In genomic region chr4:2085496-2085901, GRCh38 we compare ENCODE assay signal across 17 cellular contexts. TPM values are rescaled to one million over a fixed set of nuclear protein-coding genes. Genes with fewer than 3 reads are reported as not detected.
DNase-seq lines count a peak whose midpoint lies in the region; ATAC-seq and TF ChIP-seq lines count a peak whose summit lies in the region.
"Had no signal": no experiment of that assay in that cellular context is flagged by ENCODE, and none has a peak within 500 bp of the region (broad histone marks: within the 10 kb centered on the region; RNA-seq: fewer than 3 reads in every experiment).

No MANE protein-coding gene starts in this region.

- H3K36me3 ChIP-seq in colonic mucosa: no peaks in the 10 kb centered on the region

- H3K27ac ChIP-seq in colonic mucosa: no peak overlapping the region

- H3K9me3 Mint-ChIP-seq in natural killer cell: no peaks in the 10 kb centered on the region
- no peaks in the 10 kb centered on the region for H3K9me3 Mint-ChIP-seq in natural killer cell treated with Interleukin-12 subunit alpha and Interleukin-12 subunit beta and Interleukin-15 and Interleukin-18, amount 100 ng/mL, for 72 hours
- H3K9me3 Mint-ChIP-seq in osteocyte (ENCODE audit: unreplicated experiment): no peaks in the 10 kb centered on the region
- H3K9me3 Mint-ChIP-seq in endothelial cell (ENCODE audit: unreplicated experiment): no peaks in the 10 kb centered on the region
- H3K9me3 Mint-ChIP-seq: activated naive CD8-positive, alpha-beta T cell treated with anti-CD3 and anti-CD28 coated beads for 36 hours; CD4-positive, alpha-beta T cell; stimulated activated memory B cell treated with anti-CD40 and anti-IgM and Interleukin-4, amounts not matched to agents 10 μg/mL and 1 μg/mL and 100 μg/mL, for 72 hours had no signal

- H3K4me1 ChIP-seq in colonic mucosa: no peaks in the 10 kb centered on the region

- no peaks in the 10 kb centered on the region for H3K27me3 Mint-ChIP-seq in natural killer cell (ENCODE audit: low read depth in 2 of 2)
- H3K27me3 Mint-ChIP-seq in natural killer cell treated with Interleukin-12 subunit alpha and Interleukin-12 subunit beta and Interleukin-15 and Interleukin-18, amount 100 ng/mL, for 72 hours: peaks cover 8 to 12% of the 10 kb centered on the region in 2 donors
- H3K27me3 Mint-ChIP-seq in osteocyte (ENCODE audit: unreplicated experiment): peaks cover 3% of the 10 kb centered on the region
- peaks cover 6% of the 10 kb centered on the region for H3K27me3 Mint-ChIP-seq in endothelial cell (ENCODE audit: unreplicated experiment)
- H3K27me3 Mint-ChIP-seq: activated naive CD8-positive, alpha-beta T cell treated with anti-CD3 and anti-CD28 coated beads for 36 hours; CD4-positive, alpha-beta T cell had no signal

- H3K4me3 ChIP-seq in colonic mucosa: no peak overlapping the region
- H3K4me3 ChIP-seq: K562 had no signal

- H3K4me1 Mint-ChIP-seq in natural killer cell (no peaks in the 10 kb centered on the region), osteocyte (ENCODE audit: unreplicated experiment) (no peaks in the 10 kb centered on the region), endothelial cell (ENCODE audit: unreplicated experiment) (no peaks in the 10 kb centered on the region)
- H3K4me1 Mint-ChIP-seq in natural killer cell treated with Interleukin-12 subunit alpha and Interleukin-12 subunit beta and Interleukin-15 and Interleukin-18, amount 100 ng/mL, for 72 hours (ENCODE audit: low read depth in 2 of 2): no peaks in the 10 kb centered on the region
- H3K4me1 Mint-ChIP-seq: activated naive CD8-positive, alpha-beta T cell treated with anti-CD3 and anti-CD28 coated beads for 36 hours; stimulated activated memory B cell treated with anti-CD40 and anti-IgM and Interleukin-4, amounts not matched to agents 10 μg/mL and 1 μg/mL and 100 μg/mL, for 72 hours had no signal

- intact Hi-C loops in natural killer cell (cut with micrococcal nuclease): no loop called here
- intact Hi-C loops in colonic mucosa (cut with DNase I): no loop called here

- TF ChIP-seq CTCF in natural killer cell (IDR thresholded peaks at IDR 0.05) (no peak), colonic mucosa (IDR thresholded peaks at IDR 0.05) (no peak), osteocyte (IDR thresholded peaks at IDR 0.05) (no peak), endothelial cell (IDR thresholded peaks at IDR 0.05; ENCODE audit: unreplicated experiment) (no peak)

- H3K9ac ChIP-seq in colonic mucosa (ENCODE audit: low read depth in 2 of 2, low read length in 2 of 2): no peak overlapping the region
- H3K9ac ChIP-seq: SK-N-SH had no signal

- no peaks in the 10 kb centered on the region for H3K27me3 ChIP-seq in colonic mucosa

- H3K27ac Mint-ChIP-seq in natural killer cell (no peak overlapping the region), osteocyte (ENCODE audit: unreplicated experiment) (no peak overlapping the region), endothelial cell (ENCODE audit: unreplicated experiment) (no peak overlapping the region)
- H3K27ac Mint-ChIP-seq in natural killer cell treated with Interleukin-12 subunit alpha and Interleukin-12 subunit beta and Interleukin-15 and Interleukin-18, amount 100 ng/mL, for 72 hours: no peak overlapping the region
- H3K27ac Mint-ChIP-seq: activated naive CD8-positive, alpha-beta T cell treated with anti-CD3 and anti-CD28 coated beads for 36 hours; CD4-positive, alpha-beta T cell; stimulated activated memory B cell treated with anti-CD40 and anti-IgM and Interleukin-4, amounts not matched to agents 10 μg/mL and 1 μg/mL and 100 μg/mL, for 72 hours had no signal

- H3K36me3 Mint-ChIP-seq in natural killer cell (no peaks in the 10 kb centered on the region), osteocyte (ENCODE audit: unreplicated experiment) (no peaks in the 10 kb centered on the region), endothelial cell (ENCODE audit: low read depth, unreplicated experiment) (peaks cover 8% of the 10 kb centered on the region)
- H3K36me3 Mint-ChIP-seq in natural killer cell treated with Interleukin-12 subunit alpha and Interleukin-12 subunit beta and Interleukin-15 and Interleukin-18, amount 100 ng/mL, for 72 hours: no peaks in the 10 kb centered on the region
- H3K36me3 Mint-ChIP-seq: activated naive CD8-positive, alpha-beta T cell treated with anti-CD3 and anti-CD28 coated beads for 36 hours; stimulated activated memory B cell treated with anti-CD40 and anti-IgM and Interleukin-4, amounts not matched to agents 10 μg/mL and 1 μg/mL and 100 μg/mL, for 72 hours had no signal

- DNase-seq in natural killer cell (peak; percentile 4), colonic mucosa (peak; percentile 8), osteocyte (ENCODE audit: extremely low spot score, unreplicated experiment) (peak; percentile 60), ureter (ENCODE audit: low spot score) (peak; percentile 27), NOMO-1 treated with DMSO at 0.1 percent for 48 hours (lab: John Stamatoyannopoulos, UW; ENCODE audit: unreplicated experiment) (no peak), endothelial cell (ENCODE audit: low spot score) (no peak)
- no peak for DNase-seq in natural killer cell treated with Interleukin-12 subunit alpha and Interleukin-12 subunit beta and Interleukin-15 and Interleukin-18, amount 100 ng/mL, for 72 hours (ENCODE audit: low spot score)
- DNase-seq: activated naive CD8-positive, alpha-beta T cell treated with anti-CD3 and anti-CD28 coated beads for 36 hours; CD4-positive, alpha-beta T cell; DMS153; GOT3; NCI-H1694 treated with DMSO at 0.1 percent for 48 hours; SK-N-SH had no signal

- H3K4me3 Mint-ChIP-seq in natural killer cell (no peak overlapping the region), osteocyte (ENCODE audit: unreplicated experiment) (no peak overlapping the region), endothelial cell (ENCODE audit: unreplicated experiment) (no peak overlapping the region)
- H3K4me3 Mint-ChIP-seq in natural killer cell treated with Interleukin-12 subunit alpha and Interleukin-12 subunit beta and Interleukin-15 and Interleukin-18, amount 100 ng/mL, for 72 hours: no peak overlapping the region
- H3K4me3 Mint-ChIP-seq: activated naive CD8-positive, alpha-beta T cell treated with anti-CD3 and anti-CD28 coated beads for 36 hours; CD4-positive, alpha-beta T cell; stimulated activated memory B cell treated with anti-CD40 and anti-IgM and Interleukin-4, amounts not matched to agents 10 μg/mL and 1 μg/mL and 100 μg/mL, for 72 hours had no signal

- H3K9me3 ChIP-seq in colonic mucosa: no peaks in the 10 kb centered on the region
- H3K9me3 ChIP-seq: SK-N-SH had no signal

- ATAC-seq in natural killer cell: no peak
- ATAC-seq in natural killer cell treated with Interleukin-12 subunit alpha and Interleukin-12 subunit beta and Interleukin-15 and Interleukin-18, amount 100 ng/mL, for 72 hours: no peak
- ATAC-seq in HG03108 (IDR thresholded peaks at IDR 0.05; ENCODE audit: unreplicated experiment): no peak
- ATAC-seq: K562; stimulated activated memory B cell treated with anti-CD40 and anti-IgM and Interleukin-4, amounts not matched to agents 10 μg/mL and 1 μg/mL and 100 μg/mL, for 72 hours had no signal

RNA-seq across cellular contexts. Expression of gene NAT8L, which starts 26.4 kb away (rescaled TPM):
- not detected for total RNA-seq in natural killer cell
- under 1 TPM; 0.05 to 0.08 TPM for total RNA-seq in natural killer cell treated with Interleukin-12 subunit alpha and Interleukin-12 subunit beta and Interleukin-15 and Interleukin-18, amount 100 ng/mL, for 72 hours
- under 1 TPM; 0.11 to 0.17 TPM for total RNA-seq in colonic mucosa
- total RNA-seq in osteocyte: 0.64 and 0.84 TPM in 2 replicates
- 0.16 TPM for total RNA-seq in ureter
- 0.36 TPM for total RNA-seq in endothelial cell (ENCODE audit: unreplicated experiment)
- total RNA-seq: CD4-positive, alpha-beta T cell; RPMI7951 had no signal

Comparison
In these comparisons a context has a peak if more than half of its experiments do, and no peak if none do; other contexts are left out.
1. DNase-seq: peak in natural killer cell (single experiment), colonic mucosa (single experiment), osteocyte (single experiment) and ureter (single experiment); none in natural killer cell treated with Interleukin-12 subunit alpha and Interleukin-12 subunit beta and Interleukin-15 and Interleukin-18, amount 100 ng/mL, for 72 hours (single experiment), NOMO-1 treated with DMSO at 0.1 percent for 48 hours (single experiment) and endothelial cell (single experiment).